In genomic region chr10:118960166-118961090, GRCh38 we compare ENCODE assay signal across 13 cellular contexts.
A peak's percentile ranks its signal among the peaks of the same experiment; 100 is the strongest.
DNase-seq lines count a peak whose midpoint lies in the region; TF ChIP-seq lines count a peak whose summit lies in the region.
"Had no signal": no experiment of that assay in that cellular context is flagged by ENCODE, and none has a peak within 500 bp of the region (broad histone marks: within the 10 kb centered on the region; RNA-seq: fewer than 3 reads in every experiment).

No MANE protein-coding gene starts in this region.

- H3K27me3 ChIP-seq in sigmoid colon: no peaks in the 10 kb centered on the region

- no peaks in the 10 kb centered on the region for H3K9me3 ChIP-seq in sigmoid colon

- TF ChIP-seq EP300 in sigmoid colon (IDR thresholded peaks at IDR 0.05): no peak

- H3K36me3 ChIP-seq in sigmoid colon: no peaks in the 10 kb centered on the region

- H3K27me3 Mint-ChIP-seq in activated T-cell treated with anti-CD3 and anti-CD28 coated beads, Interleukin-2, amount 50 U/mL, for 24 hours: peaks cover 7% of the 10 kb centered on the region
- H3K27me3 Mint-ChIP-seq: activated CD4-positive, alpha-beta T cell treated with anti-CD3 and anti-CD28 coated beads, Interleukin-2, amount 10 ng/mL, durations not matched to agents 7 days and 5 days had no signal

- no peak for TF ChIP-seq CTCF in fibroblast of the aortic adventitia (IDR thresholded peaks at IDR 0.05; ENCODE audit: insufficient read depth, low read length)
- no peak for TF ChIP-seq CTCF in sigmoid colon (IDR thresholded peaks at IDR 0.05)

- in situ Hi-C loops in SK-MEL-5 (cut with HindIII; ENCODE audit: low pct_unique_long_range_greater_than_20kb, low sequenced_read_pairs) (no loop called here), ACHN (cut with HindIII; ENCODE audit: low pct_ligation_motif_present, low pct_unique_long_range_greater_than_20kb, low sequenced_read_pairs) (no loop called here)

- no peaks in the 10 kb centered on the region for H3K36me3 Mint-ChIP-seq in activated T-cell treated with anti-CD3 and anti-CD28 coated beads, Interleukin-2, amount 50 U/mL, for 24 hours (ENCODE audit: low read depth)

- TF ChIP-seq POLR2A in sigmoid colon (IDR thresholded peaks at IDR 0.05): no peak

- H3K27ac Mint-ChIP-seq in activated T-cell treated with anti-CD3 and anti-CD28 coated beads, Interleukin-2, amount 50 U/mL, for 24 hours: no peak overlapping the region
- H3K27ac Mint-ChIP-seq: activated CD4-positive, alpha-beta T cell treated with anti-CD3 and anti-CD28 coated beads, Interleukin-2, amount 10 ng/mL, durations not matched to agents 7 days and 5 days; B cell had no signal

- DNase-seq in H4 (ENCODE audit: low spot score) (peak; percentile 29), SK-MEL-5 (ENCODE audit: low read depth, low spot score) (peak; percentile 83), fibroblast of the aortic adventitia (ENCODE audit: low read depth) (peak; percentile 67), sigmoid colon (no peak), NCI-H526 treated with DMSO at 0.1 percent for 48 hours (lab: John Stamatoyannopoulos, UW) (no peak), ACHN (no peak), T-helper 9 cell (no peak)
- DNase-seq in activated T-cell treated with anti-CD3 and anti-CD28 coated beads, Interleukin-2, amount 50 U/mL, for 24 hours: no peak
- DNase-seq: activated CD4-positive, alpha-beta T cell treated with anti-CD3 and anti-CD28 coated beads, Interleukin-2, amount 10 ng/mL, durations not matched to agents 7 days and 5 days; NCI-H187 treated with DMSO at 0.1 percent for 48 hours; NCI-H774; SHP77 treated with DMSO at 0.1 percent for 48 hours had no signal

- H3K4me1 Mint-ChIP-seq in activated T-cell treated with anti-CD3 and anti-CD28 coated beads, Interleukin-2, amount 50 U/mL, for 24 hours (ENCODE audit: low read depth): peaks cover 2% of the 10 kb centered on the region
- H3K4me1 Mint-ChIP-seq: activated CD4-positive, alpha-beta T cell treated with anti-CD3 and anti-CD28 coated beads, Interleukin-2, amount 10 ng/mL, durations not matched to agents 7 days and 5 days; B cell had no signal

- H3K9me3 Mint-ChIP-seq in activated T-cell treated with anti-CD3 and anti-CD28 coated beads, Interleukin-2, amount 50 U/mL, for 24 hours: no peaks in the 10 kb centered on the region
- H3K9me3 Mint-ChIP-seq: activated CD4-positive, alpha-beta T cell treated with anti-CD3 and anti-CD28 coated beads, Interleukin-2, amount 10 ng/mL, durations not matched to agents 7 days and 5 days had no signal

- no peak overlapping the region for H3K4me3 Mint-ChIP-seq in activated T-cell treated with anti-CD3 and anti-CD28 coated beads, Interleukin-2, amount 50 U/mL, for 24 hours
- H3K4me3 Mint-ChIP-seq: activated CD4-positive, alpha-beta T cell treated with anti-CD3 and anti-CD28 coated beads, Interleukin-2, amount 10 ng/mL, durations not matched to agents 7 days and 5 days; B cell had no signal

- peaks cover 0 to 27% (median 23%) of the 10 kb centered on the region in 4 donors for H3K4me1 ChIP-seq in sigmoid colon

- peak overlapping the region; percentile 17 to 67 (median 51) for H3K27ac ChIP-seq in sigmoid colon

- intact Hi-C loops in sigmoid colon (cut with DNase I): loop anchor here (5.0 kb wide), 1 partner anchor 47 kb away; no protein-coding TSS in a partner anchor

- H3K4me3 ChIP-seq in fibroblast of the aortic adventitia (ENCODE audit: low read depth, low read length) (no peak overlapping the region), sigmoid colon (no peak overlapping the region)

- 85 to 88% methylated on average over 17 of the region's 17 CpGs for WGBS in sigmoid colon, 2 donors

Comparison
In these comparisons a context has a peak if more than half of its experiments do, and no peak if none do; other contexts are left out.
1. DNase-seq: peak in H4 (single experiment), SK-MEL-5 (single experiment) and fibroblast of the aortic adventitia (single experiment); none in sigmoid colon (single experiment), NCI-H526 treated with DMSO at 0.1 percent for 48 hours (single experiment), ACHN (single experiment), activated T-cell treated with anti-CD3 and anti-CD28 coated beads, Interleukin-2, amount 50 U/mL, for 24 hours (single experiment) and T-helper 9 cell (single experiment).